Comparison of ENCODE assay signal across 2 cellular contexts in the genomic region with DNA sequence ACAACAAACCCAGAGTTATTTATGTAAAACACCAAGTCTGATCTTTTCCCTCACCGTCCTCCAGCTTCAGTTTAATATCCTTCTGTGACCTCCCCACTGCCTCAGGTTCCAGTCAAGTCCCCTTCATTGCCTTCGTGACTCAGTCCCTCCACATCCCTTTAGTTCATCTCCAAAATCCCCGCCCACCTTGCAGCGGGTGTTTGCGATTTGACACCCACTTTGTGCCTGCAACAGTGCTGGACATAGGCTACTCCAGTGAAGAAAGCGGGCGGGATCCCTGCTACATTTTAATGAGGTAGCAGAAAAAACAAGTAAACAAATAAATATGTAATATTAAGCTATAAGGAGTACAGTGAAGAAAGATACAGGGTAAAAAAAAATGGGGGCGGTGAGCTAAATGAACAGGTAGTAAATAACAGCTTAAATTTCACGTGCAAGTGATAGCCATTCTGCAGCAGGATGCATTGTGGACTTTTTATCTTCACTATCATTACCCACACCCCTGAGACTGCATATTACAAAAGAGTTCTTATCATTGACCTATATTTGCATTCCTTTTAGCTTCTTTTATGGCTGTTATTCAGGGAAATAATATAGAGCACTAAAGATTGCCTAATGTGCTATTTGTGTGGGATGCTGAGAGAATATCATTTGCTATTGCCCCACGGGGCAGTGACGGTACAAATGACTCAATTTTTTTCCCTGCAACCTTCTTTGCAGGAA.
TF ChIP-seq lines count a peak whose summit lies in the region.

No MANE protein-coding gene starts in this region.

TF ChIP-seq in IMR-90, 13 proteins besides CTCF, POLR2A, EP300 and RAD21:
- TF ChIP-seq, protein P1, sequence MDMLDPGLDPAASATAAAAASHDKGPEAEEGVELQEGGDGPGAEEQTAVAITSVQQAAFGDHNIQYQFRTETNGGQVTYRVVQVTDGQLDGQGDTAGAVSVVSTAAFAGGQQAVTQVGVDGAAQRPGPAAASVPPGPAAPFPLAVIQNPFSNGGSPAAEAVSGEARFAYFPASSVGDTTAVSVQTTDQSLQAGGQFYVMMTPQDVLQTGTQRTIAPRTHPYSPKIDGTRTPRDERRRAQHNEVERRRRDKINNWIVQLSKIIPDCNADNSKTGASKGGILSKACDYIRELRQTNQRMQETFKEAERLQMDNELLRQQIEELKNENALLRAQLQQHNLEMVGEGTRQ (IDR thresholded peaks at IDR 0.05; ENCODE audit: low read depth, low read length): no peak
- peak; percentile 33 for TF ChIP-seq CEBPB (IDR thresholded peaks at IDR 0.05; ENCODE audit: low read depth, low read length)
- TF ChIP-seq MAFK (IDR thresholded peaks at IDR 0.05; ENCODE audit: low read depth, low read length): no peak
- no peak for TF ChIP-seq MAZ (IDR thresholded peaks at IDR 0.05; ENCODE audit: borderline replicate concordance, low read depth, low read length)
- no peak for TF ChIP-seq CHD1 (IDR thresholded peaks at IDR 0.05; ENCODE audit: low read depth, low read length)
- TF ChIP-seq RCOR1 (IDR thresholded peaks at IDR 0.05; ENCODE audit: insufficient replicate concordance, low read length): no peak
- no peak for TF ChIP-seq FOS (IDR thresholded peaks at IDR 0.05; ENCODE audit: low read depth, low read length)

TF ChIP-seq in SK-N-SH treated with all-trans-retinoic acid at 6 μM for 48 hours, 23 proteins besides CTCF, POLR2A, EP300 and RAD21:
- TF ChIP-seq, protein P2, sequence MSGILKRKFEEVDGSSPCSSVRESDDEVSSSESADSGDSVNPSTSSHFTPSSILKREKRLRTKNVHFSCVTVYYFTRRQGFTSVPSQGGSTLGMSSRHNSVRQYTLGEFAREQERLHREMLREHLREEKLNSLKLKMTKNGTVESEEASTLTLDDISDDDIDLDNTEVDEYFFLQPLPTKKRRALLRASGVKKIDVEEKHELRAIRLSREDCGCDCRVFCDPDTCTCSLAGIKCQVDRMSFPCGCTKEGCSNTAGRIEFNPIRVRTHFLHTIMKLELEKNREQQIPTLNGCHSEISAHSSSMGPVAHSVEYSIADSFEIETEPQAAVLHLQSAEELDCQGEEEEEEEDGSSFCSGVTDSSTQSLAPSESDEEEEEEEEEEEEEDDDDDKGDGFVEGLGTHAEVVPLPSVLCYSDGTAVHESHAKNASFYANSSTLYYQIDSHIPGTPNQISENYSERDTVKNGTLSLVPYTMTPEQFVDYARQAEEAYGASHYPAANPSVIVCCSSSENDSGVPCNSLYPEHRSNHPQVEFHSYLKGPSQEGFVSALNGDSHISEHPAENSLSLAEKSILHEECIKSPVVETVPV (CRISPR knock-in tag; IDR thresholded peaks at IDR 0.05): no peak
- TF ChIP-seq TOX (CRISPR knock-in tag; IDR thresholded peaks at IDR 0.05; ENCODE audit: borderline replicate concordance) (no peak), ZFP3 (CRISPR knock-in tag; IDR thresholded peaks at IDR 0.05) (no peak), ZC3H10 (CRISPR knock-in tag; IDR thresholded peaks at IDR 0.05) (no peak), GLIS3 (CRISPR knock-in tag; IDR thresholded peaks at IDR 0.05) (no peak)
- TF ChIP-seq, protein P3, sequence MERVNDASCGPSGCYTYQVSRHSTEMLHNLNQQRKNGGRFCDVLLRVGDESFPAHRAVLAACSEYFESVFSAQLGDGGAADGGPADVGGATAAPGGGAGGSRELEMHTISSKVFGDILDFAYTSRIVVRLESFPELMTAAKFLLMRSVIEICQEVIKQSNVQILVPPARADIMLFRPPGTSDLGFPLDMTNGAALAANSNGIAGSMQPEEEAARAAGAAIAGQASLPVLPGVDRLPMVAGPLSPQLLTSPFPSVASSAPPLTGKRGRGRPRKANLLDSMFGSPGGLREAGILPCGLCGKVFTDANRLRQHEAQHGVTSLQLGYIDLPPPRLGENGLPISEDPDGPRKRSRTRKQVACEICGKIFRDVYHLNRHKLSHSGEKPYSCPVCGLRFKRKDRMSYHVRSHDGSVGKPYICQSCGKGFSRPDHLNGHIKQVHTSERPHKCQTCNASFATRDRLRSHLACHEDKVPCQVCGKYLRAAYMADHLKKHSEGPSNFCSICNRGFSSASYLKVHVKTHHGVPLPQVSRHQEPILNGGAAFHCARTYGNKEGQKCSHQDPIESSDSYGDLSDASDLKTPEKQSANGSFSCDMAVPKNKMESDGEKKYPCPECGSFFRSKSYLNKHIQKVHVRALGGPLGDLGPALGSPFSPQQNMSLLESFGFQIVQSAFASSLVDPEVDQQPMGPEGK (CRISPR knock-in tag; IDR thresholded peaks at IDR 0.05; ENCODE audit: borderline replicate concordance): no peak
TF ChIP-seq in SK-N-SH treated with all-trans-retinoic acid at 6 μM for 48 hours: peak in this region for 0.
